In genomic region chr7:44123190-44124003, GRCh38 we compare ENCODE assay signal across 1 cellular context.
TF ChIP-seq lines count a peak whose summit lies in the region.

TSS of gene POLD2 (minus strand) at chr7:44123548. CDS start at chr7:44122053, 1,495 bp downstream.

TF ChIP-seq in GM12878, 131 proteins besides CTCF, POLR2A, EP300 and RAD21 (continued from another document and continues in another):
- peak; percentile 94 for TF ChIP-seq NKRF (conservative IDR thresholded peaks at IDR 0.05)
- peak; percentile 72 for TF ChIP-seq LARP7 (IDR thresholded peaks at IDR 0.05)
- peak; percentile 57; the same call in 1 of the 2 replicates for TF ChIP-seq RB1 (IDR thresholded peaks at IDR 0.05; ENCODE audit: borderline replicate concordance)
- peak; percentile 62; the same call in 1 of the 2 replicates for TF ChIP-seq GATAD2B (conservative IDR thresholded peaks at IDR 0.05; ENCODE audit: low read depth)
- no peak for TF ChIP-seq CEBPB (IDR thresholded peaks at IDR 0.05; ENCODE audit: borderline replicate concordance in 1 of 2, low read depth in 2 of 2, low read length in 2 of 2)
- peak; percentile 80 for TF ChIP-seq MYC (IDR thresholded peaks at IDR 0.05; ENCODE audit: insufficient read depth, insufficient read length, insufficient replicate concordance, low read length, severe bottlenecking)
- TF ChIP-seq SP1 (IDR thresholded peaks at IDR 0.05; ENCODE audit: low read depth, low read length), result peak; percentile 93
- peak; percentile 31; the same call in 1 of the 2 replicates for TF ChIP-seq SREBF2 (IDR thresholded peaks at IDR 0.05; ENCODE audit: low read length)
- no peak for TF ChIP-seq MEF2A (IDR thresholded peaks at IDR 0.05; ENCODE audit: insufficient read depth, low read depth, low read length)
- 0 out of 2 replicates have a peak, but pooled peaks have one; percentile 52 for TF ChIP-seq HDGF (IDR thresholded peaks at IDR 0.05)
- no peak for TF ChIP-seq ZBTB11 (CRISPR knock-in tag; IDR thresholded peaks at IDR 0.05)
- TF ChIP-seq POU2F2 (IDR thresholded peaks at IDR 0.05; ENCODE audit: borderline replicate concordance, low read depth, low read length), result peak; percentile 14; the same call in 1 of the 3 replicates
- TF ChIP-seq PKNOX1 (IDR thresholded peaks at IDR 0.05), result peak; percentile 98
- TF ChIP-seq IKZF1 (conservative IDR thresholded peaks at IDR 0.05), result peak; percentile 53
- 0 out of 2 replicates have a peak, but pooled peaks have one; percentile 11 for TF ChIP-seq HCFC1 (IDR thresholded peaks at IDR 0.05; ENCODE audit: low read length)
- peak; percentile 71 for TF ChIP-seq CREM (IDR thresholded peaks at IDR 0.05; ENCODE audit: low read depth)
- no peak for TF ChIP-seq ZNF24 (IDR thresholded peaks at IDR 0.05)
- TF ChIP-seq, protein P1, sequence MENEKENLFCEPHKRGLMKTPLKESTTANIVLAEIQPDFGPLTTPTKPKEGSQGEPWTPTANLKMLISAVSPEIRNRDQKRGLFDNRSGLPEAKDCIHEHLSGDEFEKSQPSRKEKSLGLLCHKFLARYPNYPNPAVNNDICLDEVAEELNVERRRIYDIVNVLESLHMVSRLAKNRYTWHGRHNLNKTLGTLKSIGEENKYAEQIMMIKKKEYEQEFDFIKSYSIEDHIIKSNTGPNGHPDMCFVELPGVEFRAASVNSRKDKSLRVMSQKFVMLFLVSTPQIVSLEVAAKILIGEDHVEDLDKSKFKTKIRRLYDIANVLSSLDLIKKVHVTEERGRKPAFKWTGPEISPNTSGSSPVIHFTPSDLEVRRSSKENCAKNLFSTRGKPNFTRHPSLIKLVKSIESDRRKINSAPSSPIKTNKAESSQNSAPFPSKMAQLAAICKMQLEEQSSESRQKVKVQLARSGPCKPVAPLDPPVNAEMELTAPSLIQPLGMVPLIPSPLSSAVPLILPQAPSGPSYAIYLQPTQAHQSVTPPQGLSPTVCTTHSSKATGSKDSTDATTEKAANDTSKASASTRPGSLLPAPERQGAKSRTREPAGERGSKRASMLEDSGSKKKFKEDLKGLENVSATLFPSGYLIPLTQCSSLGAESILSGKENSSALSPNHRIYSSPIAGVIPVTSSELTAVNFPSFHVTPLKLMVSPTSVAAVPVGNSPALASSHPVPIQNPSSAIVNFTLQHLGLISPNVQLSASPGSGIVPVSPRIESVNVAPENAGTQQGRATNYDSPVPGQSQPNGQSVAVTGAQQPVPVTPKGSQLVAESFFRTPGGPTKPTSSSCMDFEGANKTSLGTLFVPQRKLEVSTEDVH (IDR thresholded peaks at IDR 0.05; ENCODE audit: low read depth, partially characterized antibody), result no peak
- TF ChIP-seq, protein P2, sequence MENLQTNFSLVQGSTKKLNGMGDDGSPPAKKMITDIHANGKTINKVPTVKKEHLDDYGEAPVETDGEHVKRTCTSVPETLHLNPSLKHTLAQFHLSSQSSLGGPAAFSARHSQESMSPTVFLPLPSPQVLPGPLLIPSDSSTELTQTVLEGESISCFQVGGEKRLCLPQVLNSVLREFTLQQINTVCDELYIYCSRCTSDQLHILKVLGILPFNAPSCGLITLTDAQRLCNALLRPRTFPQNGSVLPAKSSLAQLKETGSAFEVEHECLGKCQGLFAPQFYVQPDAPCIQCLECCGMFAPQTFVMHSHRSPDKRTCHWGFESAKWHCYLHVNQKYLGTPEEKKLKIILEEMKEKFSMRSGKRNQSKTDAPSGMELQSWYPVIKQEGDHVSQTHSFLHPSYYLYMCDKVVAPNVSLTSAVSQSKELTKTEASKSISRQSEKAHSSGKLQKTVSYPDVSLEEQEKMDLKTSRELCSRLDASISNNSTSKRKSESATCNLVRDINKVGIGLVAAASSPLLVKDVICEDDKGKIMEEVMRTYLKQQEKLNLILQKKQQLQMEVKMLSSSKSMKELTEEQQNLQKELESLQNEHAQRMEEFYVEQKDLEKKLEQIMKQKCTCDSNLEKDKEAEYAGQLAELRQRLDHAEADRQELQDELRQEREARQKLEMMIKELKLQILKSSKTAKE (IDR thresholded peaks at IDR 0.05; ENCODE audit: low read depth, poor library complexity, severe bottlenecking), result no peak
- no peak for TF ChIP-seq FOS (IDR thresholded peaks at IDR 0.05; ENCODE audit: borderline replicate concordance, extremely low read depth, insufficient read length)
- no peak for TF ChIP-seq BCL3 (IDR thresholded peaks at IDR 0.05; ENCODE audit: borderline replicate concordance, insufficient read depth, low read depth, low read length, poor library complexity, severe bottlenecking)
- no peak for TF ChIP-seq TCF7 (IDR thresholded peaks at IDR 0.05; ENCODE audit: borderline replicate concordance)
- TF ChIP-seq, protein P3, sequence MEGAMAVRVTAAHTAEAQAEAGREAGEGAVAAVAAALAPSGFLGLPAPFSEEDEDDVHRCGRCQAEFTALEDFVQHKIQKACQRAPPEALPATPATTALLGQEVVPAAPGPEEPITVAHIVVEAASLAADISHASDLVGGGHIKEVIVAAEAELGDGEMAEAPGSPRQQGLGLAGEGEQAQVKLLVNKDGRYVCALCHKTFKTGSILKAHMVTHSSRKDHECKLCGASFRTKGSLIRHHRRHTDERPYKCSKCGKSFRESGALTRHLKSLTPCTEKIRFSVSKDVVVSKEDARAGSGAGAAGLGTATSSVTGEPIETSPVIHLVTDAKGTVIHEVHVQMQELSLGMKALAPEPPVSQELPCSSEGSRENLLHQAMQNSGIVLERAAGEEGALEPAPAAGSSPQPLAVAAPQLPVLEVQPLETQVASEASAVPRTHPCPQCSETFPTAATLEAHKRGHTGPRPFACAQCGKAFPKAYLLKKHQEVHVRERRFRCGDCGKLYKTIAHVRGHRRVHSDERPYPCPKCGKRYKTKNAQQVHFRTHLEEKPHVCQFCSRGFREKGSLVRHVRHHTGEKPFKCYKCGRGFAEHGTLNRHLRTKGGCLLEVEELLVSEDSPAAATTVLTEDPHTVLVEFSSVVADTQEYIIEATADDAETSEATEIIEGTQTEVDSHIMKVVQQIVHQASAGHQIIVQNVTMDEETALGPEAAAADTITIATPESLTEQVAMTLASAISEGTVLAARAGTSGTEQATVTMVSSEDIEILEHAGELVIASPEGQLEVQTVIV (IDR thresholded peaks at IDR 0.05; ENCODE audit: borderline replicate concordance, partially characterized antibody), result peak; percentile 46
- TF ChIP-seq NR2C1 (IDR thresholded peaks at IDR 0.05), result 0 out of 2 replicates have a peak, but pooled peaks have one; percentile 10
- TF ChIP-seq BMI1 (IDR thresholded peaks at IDR 0.05; ENCODE audit: borderline replicate concordance), result peak; percentile 89
- peak; percentile 82 for TF ChIP-seq MXI1 (IDR thresholded peaks at IDR 0.05; ENCODE audit: low read depth, low read length)
- peak; percentile 25; the same call in 1 of the 2 replicates for TF ChIP-seq TAF1 (IDR thresholded peaks at IDR 0.05; ENCODE audit: borderline replicate concordance, low read depth, low read length)
- no peak for TF ChIP-seq PML (IDR thresholded peaks at IDR 0.05; ENCODE audit: low read length)
- TF ChIP-seq, protein P4, sequence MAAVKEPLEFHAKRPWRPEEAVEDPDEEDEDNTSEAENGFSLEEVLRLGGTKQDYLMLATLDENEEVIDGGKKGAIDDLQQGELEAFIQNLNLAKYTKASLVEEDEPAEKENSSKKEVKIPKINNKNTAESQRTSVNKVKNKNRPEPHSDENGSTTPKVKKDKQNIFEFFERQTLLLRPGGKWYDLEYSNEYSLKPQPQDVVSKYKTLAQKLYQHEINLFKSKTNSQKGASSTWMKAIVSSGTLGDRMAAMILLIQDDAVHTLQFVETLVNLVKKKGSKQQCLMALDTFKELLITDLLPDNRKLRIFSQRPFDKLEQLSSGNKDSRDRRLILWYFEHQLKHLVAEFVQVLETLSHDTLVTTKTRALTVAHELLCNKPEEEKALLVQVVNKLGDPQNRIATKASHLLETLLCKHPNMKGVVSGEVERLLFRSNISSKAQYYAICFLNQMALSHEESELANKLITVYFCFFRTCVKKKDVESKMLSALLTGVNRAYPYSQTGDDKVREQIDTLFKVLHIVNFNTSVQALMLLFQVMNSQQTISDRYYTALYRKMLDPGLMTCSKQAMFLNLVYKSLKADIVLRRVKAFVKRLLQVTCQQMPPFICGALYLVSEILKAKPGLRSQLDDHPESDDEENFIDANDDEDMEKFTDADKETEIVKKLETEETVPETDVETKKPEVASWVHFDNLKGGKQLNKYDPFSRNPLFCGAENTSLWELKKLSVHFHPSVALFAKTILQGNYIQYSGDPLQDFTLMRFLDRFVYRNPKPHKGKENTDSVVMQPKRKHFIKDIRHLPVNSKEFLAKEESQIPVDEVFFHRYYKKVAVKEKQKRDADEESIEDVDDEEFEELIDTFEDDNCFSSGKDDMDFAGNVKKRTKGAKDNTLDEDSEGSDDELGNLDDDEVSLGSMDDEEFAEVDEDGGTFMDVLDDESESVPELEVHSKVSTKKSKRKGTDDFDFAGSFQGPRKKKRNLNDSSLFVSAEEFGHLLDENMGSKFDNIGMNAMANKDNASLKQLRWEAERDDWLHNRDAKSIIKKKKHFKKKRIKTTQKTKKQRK (IDR thresholded peaks at IDR 0.05; ENCODE audit: low read depth, low read length), result peak; percentile 18; the same call in 1 of the 2 replicates
- 0 out of 2 replicates have a peak, but pooled peaks have one; percentile 14 for TF ChIP-seq TCF12 (IDR thresholded peaks at IDR 0.05; ENCODE audit: low read depth, low read length)
- TF ChIP-seq, protein P5, sequence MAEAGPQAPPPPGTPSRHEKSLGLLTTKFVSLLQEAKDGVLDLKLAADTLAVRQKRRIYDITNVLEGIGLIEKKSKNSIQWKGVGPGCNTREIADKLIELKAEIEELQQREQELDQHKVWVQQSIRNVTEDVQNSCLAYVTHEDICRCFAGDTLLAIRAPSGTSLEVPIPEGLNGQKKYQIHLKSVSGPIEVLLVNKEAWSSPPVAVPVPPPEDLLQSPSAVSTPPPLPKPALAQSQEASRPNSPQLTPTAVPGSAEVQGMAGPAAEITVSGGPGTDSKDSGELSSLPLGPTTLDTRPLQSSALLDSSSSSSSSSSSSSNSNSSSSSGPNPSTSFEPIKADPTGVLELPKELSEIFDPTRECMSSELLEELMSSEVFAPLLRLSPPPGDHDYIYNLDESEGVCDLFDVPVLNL (IDR thresholded peaks at IDR 0.05; ENCODE audit: low read depth, low read length), result peak; percentile 35; the same call in 1 of the 2 replicates
- TF ChIP-seq, protein P6, sequence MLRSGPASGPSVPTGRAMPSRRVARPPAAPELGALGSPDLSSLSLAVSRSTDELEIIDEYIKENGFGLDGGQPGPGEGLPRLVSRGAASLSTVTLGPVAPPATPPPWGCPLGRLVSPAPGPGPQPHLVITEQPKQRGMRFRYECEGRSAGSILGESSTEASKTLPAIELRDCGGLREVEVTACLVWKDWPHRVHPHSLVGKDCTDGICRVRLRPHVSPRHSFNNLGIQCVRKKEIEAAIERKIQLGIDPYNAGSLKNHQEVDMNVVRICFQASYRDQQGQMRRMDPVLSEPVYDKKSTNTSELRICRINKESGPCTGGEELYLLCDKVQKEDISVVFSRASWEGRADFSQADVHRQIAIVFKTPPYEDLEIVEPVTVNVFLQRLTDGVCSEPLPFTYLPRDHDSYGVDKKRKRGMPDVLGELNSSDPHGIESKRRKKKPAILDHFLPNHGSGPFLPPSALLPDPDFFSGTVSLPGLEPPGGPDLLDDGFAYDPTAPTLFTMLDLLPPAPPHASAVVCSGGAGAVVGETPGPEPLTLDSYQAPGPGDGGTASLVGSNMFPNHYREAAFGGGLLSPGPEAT (IDR thresholded peaks at IDR 0.05; ENCODE audit: low read depth), result 0 out of 2 replicates have a peak, but pooled peaks have one; percentile 16
